ENCODE assay signal across 1 cellular context in genomic region chr2:166240387-166241313, GRCh38.
TF ChIP-seq lines count a peak whose summit lies in the region.

No MANE protein-coding gene starts in this region.

TF ChIP-seq in SK-N-SH, 30 proteins besides CTCF, POLR2A, EP300 and RAD21 (continued from another document):
- no peak for TF ChIP-seq FOXM1 (IDR thresholded peaks at IDR 0.05; ENCODE audit: low read depth)
- no peak for TF ChIP-seq GATA2 (CRISPR knock-in tag; IDR thresholded peaks at IDR 0.05)
- no peak for TF ChIP-seq IRF3 (IDR thresholded peaks at IDR 0.05; ENCODE audit: low read depth, low read length)
- TF ChIP-seq SMC3 (IDR thresholded peaks at IDR 0.05; ENCODE audit: low read depth, low read length): no peak
- no peak for TF ChIP-seq POLR2AphosphoS5 (IDR thresholded peaks at IDR 0.05; ENCODE audit: low read depth, low read length)
- TF ChIP-seq NFIC (IDR thresholded peaks at IDR 0.05; ENCODE audit: borderline replicate concordance): no peak
- no peak for TF ChIP-seq REST (IDR thresholded peaks at IDR 0.05; ENCODE audit: low read depth, low read length)
- TF ChIP-seq TCF12 (IDR thresholded peaks at IDR 0.05): no peak
- no peak for TF ChIP-seq MAX (IDR thresholded peaks at IDR 0.05; ENCODE audit: low read depth)
- TF ChIP-seq RCOR1 (IDR thresholded peaks at IDR 0.05; ENCODE audit: low read length): no peak
- no peak for TF ChIP-seq CHD2 (IDR thresholded peaks at IDR 0.05; ENCODE audit: low read length, partially characterized antibody)
- no peak for TF ChIP-seq JUND (IDR thresholded peaks at IDR 0.05)
- TF ChIP-seq YY1 (IDR thresholded peaks at IDR 0.05; ENCODE audit: low read depth): no peak
